8 cellular contexts compared by ENCODE assay signal in the genomic region with DNA sequence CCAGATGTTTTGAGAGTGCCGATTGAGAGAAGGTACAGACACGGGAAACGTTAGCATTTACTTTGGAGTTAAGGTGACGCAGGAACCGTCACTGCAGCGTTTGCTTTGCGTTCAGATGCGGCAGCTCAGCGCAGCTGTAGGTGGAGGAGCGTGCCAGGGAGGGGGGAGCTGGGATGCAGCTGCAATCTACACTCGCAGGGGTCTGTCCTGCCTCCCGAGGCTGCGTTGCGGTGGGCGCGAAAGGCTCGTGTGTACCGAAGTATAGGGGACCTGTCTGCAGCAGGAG. TPM values are rescaled to one million over a fixed set of nuclear protein-coding genes. Genes with fewer than 3 reads are reported as not detected.
DNase-seq lines count a peak whose midpoint lies in the region; ATAC-seq and TF ChIP-seq lines count a peak whose summit lies in the region.

No MANE protein-coding gene starts in this region.

- H3K4me3 Mint-ChIP-seq in activated CD8-positive, alpha-beta memory T cell treated with anti-CD3 and anti-CD28 coated beads, Interleukin-2, amount 10 ng/mL, durations not matched to agents 7 days and 5 days: peak overlapping the region; percentile 96
- peak overlapping the region; percentile 99 for H3K4me3 Mint-ChIP-seq in natural killer cell treated with Interleukin-12 subunit alpha and Interleukin-12 subunit beta and Interleukin-15 and Interleukin-18, amount 100 ng/mL, for 72 hours

- peaks cover 31% of the 10 kb centered on the region for H3K4me1 Mint-ChIP-seq in activated CD8-positive, alpha-beta memory T cell treated with anti-CD3 and anti-CD28 coated beads, Interleukin-2, amount 10 ng/mL, durations not matched to agents 7 days and 5 days
- H3K4me1 Mint-ChIP-seq in natural killer cell treated with Interleukin-12 subunit alpha and Interleukin-12 subunit beta and Interleukin-15 and Interleukin-18, amount 100 ng/mL, for 72 hours (ENCODE audit: low read depth in 2 of 2): peaks cover 30 to 41% of the 10 kb centered on the region in 2 donors

- CTCF ChIA-PET in activated CD8-positive, alpha-beta memory T cell treated with anti-CD3 and anti-CD28 coated beads, Interleukin-2, amount 10 ng/mL, durations not matched to agents 7 days and 5 days (lab: Charles Lee): interaction anchor here (0.7 to 1.5 kb wide), 5 partner anchors 12 to 194 kb away, joined by 3 to 8 read pairs (median 4); partner anchors contain the start of gene LRCH3

- H3K4me1 ChIP-seq in uterus: peaks cover 9 to 10% of the 10 kb centered on the region in 2 donors

- intact Hi-C loops in uterus (cut with DNase I; ENCODE audit: low total_unique reads): no loop called here

- no peak for TF ChIP-seq POLR2A in uterus (IDR thresholded peaks at IDR 0.05)

- H3K9me3 Mint-ChIP-seq in activated CD8-positive, alpha-beta memory T cell treated with anti-CD3 and anti-CD28 coated beads, Interleukin-2, amount 10 ng/mL, durations not matched to agents 7 days and 5 days (ENCODE audit: low read depth): no peaks in the 10 kb centered on the region
- no peaks in the 10 kb centered on the region for H3K9me3 Mint-ChIP-seq in natural killer cell treated with Interleukin-12 subunit alpha and Interleukin-12 subunit beta and Interleukin-15 and Interleukin-18, amount 100 ng/mL, for 72 hours

- no peak for TF ChIP-seq CTCF in uterus (IDR thresholded peaks at IDR 0.05)

- H3K36me3 ChIP-seq in uterus: no peaks in the 10 kb centered on the region

- peak overlapping the region; percentile 87 for H3K27ac ChIP-seq in epithelial cell of prostate
- H3K27ac ChIP-seq in uterus: peak overlapping the region; percentile 95 to 96

- H3K27ac Mint-ChIP-seq in activated CD8-positive, alpha-beta memory T cell treated with anti-CD3 and anti-CD28 coated beads, Interleukin-2, amount 10 ng/mL, durations not matched to agents 7 days and 5 days: peak overlapping the region; percentile 82
- peak overlapping the region; percentile 94 for H3K27ac Mint-ChIP-seq in natural killer cell treated with Interleukin-12 subunit alpha and Interleukin-12 subunit beta and Interleukin-15 and Interleukin-18, amount 100 ng/mL, for 72 hours

- peaks cover 1% of the 10 kb centered on the region for H3K36me3 Mint-ChIP-seq in activated CD8-positive, alpha-beta memory T cell treated with anti-CD3 and anti-CD28 coated beads, Interleukin-2, amount 10 ng/mL, durations not matched to agents 7 days and 5 days
- H3K36me3 Mint-ChIP-seq in natural killer cell treated with Interleukin-12 subunit alpha and Interleukin-12 subunit beta and Interleukin-15 and Interleukin-18, amount 100 ng/mL, for 72 hours: no peaks in the 10 kb centered on the region

- H3K27me3 ChIP-seq in uterus: no peaks in the 10 kb centered on the region

- H3K4me3 ChIP-seq in uterus: peak overlapping the region; percentile 69 to 74

- peak; percentile 79 for DNase-seq in activated CD8-positive, alpha-beta memory T cell treated with anti-CD3 and anti-CD28 coated beads, Interleukin-2, amount 10 ng/mL, durations not matched to agents 7 days and 5 days
- DNase-seq in activated CD8-positive, alpha-beta memory T cell treated with anti-CD3 and anti-CD28 coated beads for 24 hours: no peak
- DNase-seq in NCI-H146 (lab: John Stamatoyannopoulos, UW): peak; percentile 88
- peak; percentile 49 to 57 for DNase-seq in activated CD4-positive, alpha-beta T cell treated with anti-CD3 and anti-CD28 coated beads for 4 hours
- no peak for DNase-seq in epithelial cell of prostate (ENCODE audit: low read depth, low spot score)
- no peak for DNase-seq in natural killer cell treated with Interleukin-12 subunit alpha and Interleukin-12 subunit beta and Interleukin-15 and Interleukin-18, amount 100 ng/mL, for 72 hours (ENCODE audit: low spot score)
- DNase-seq in uterus: no peak

- peak; percentile 53 for ATAC-seq in activated CD8-positive, alpha-beta memory T cell treated with anti-CD3 and anti-CD28 coated beads, Interleukin-2, amount 10 ng/mL, durations not matched to agents 7 days and 5 days
- peak; percentile 27 for ATAC-seq in HG02571 (IDR thresholded peaks at IDR 0.05; ENCODE audit: unreplicated experiment)
- ATAC-seq in natural killer cell treated with Interleukin-12 subunit alpha and Interleukin-12 subunit beta and Interleukin-15 and Interleukin-18, amount 100 ng/mL, for 72 hours: peak; percentile 55 to 58

- no peaks in the 10 kb centered on the region for H3K9me3 ChIP-seq in uterus

- H3K27me3 Mint-ChIP-seq in activated CD8-positive, alpha-beta memory T cell treated with anti-CD3 and anti-CD28 coated beads, Interleukin-2, amount 10 ng/mL, durations not matched to agents 7 days and 5 days: peaks cover 3% of the 10 kb centered on the region
- no peaks in the 10 kb centered on the region for H3K27me3 Mint-ChIP-seq in natural killer cell treated with Interleukin-12 subunit alpha and Interleukin-12 subunit beta and Interleukin-15 and Interleukin-18, amount 100 ng/mL, for 72 hours

RNA-seq across cellular contexts. Expression of gene FYTTD1, which starts 0.4 kb away (rescaled TPM):
- total RNA-seq in activated CD8-positive, alpha-beta memory T cell treated with anti-CD3 and anti-CD28 coated beads, Interleukin-2, amount 10 ng/mL, durations not matched to agents 7 days and 5 days: 10 to 100 TPM; 35.5 to 50.5 TPM
- 10 to 100 TPM; 36.0 to 66.1 TPM for total RNA-seq in natural killer cell treated with Interleukin-12 subunit alpha and Interleukin-12 subunit beta and Interleukin-15 and Interleukin-18, amount 100 ng/mL, for 72 hours
- total RNA-seq in uterus: 100 to 1,000 TPM in 1 of 4 donors, 10 to 100 TPM in 3; 22.5 to 100 (median 45.5) TPM

RNA-seq across cellular contexts. Expression of gene RUBCN, which starts 12.6 kb away (rescaled TPM):
- total RNA-seq in activated CD8-positive, alpha-beta memory T cell treated with anti-CD3 and anti-CD28 coated beads, Interleukin-2, amount 10 ng/mL, durations not matched to agents 7 days and 5 days: 10 to 100 TPM; 55.5 to 58.9 TPM
- total RNA-seq in natural killer cell treated with Interleukin-12 subunit alpha and Interleukin-12 subunit beta and Interleukin-15 and Interleukin-18, amount 100 ng/mL, for 72 hours: 10 to 100 TPM; 42.7 to 59.7 TPM
- total RNA-seq in uterus: 10 to 100 TPM in 3 of 4 donors, 1 to 10 TPM in 1; 8.2 to 36.4 (median 13.9) TPM

RNA-seq across cellular contexts. Expression of gene LRCH3, which starts 41.8 kb away (rescaled TPM):
- 10 to 100 TPM; 62.2 to 62.6 TPM for total RNA-seq in activated CD8-positive, alpha-beta memory T cell treated with anti-CD3 and anti-CD28 coated beads, Interleukin-2, amount 10 ng/mL, durations not matched to agents 7 days and 5 days
- 10 to 100 TPM; 67.3 to 74.7 TPM for total RNA-seq in natural killer cell treated with Interleukin-12 subunit alpha and Interleukin-12 subunit beta and Interleukin-15 and Interleukin-18, amount 100 ng/mL, for 72 hours
- total RNA-seq in uterus: 100 to 1,000 TPM in 2 of 4 donors, 10 to 100 TPM in 2; 73.5 to 108 (median 100) TPM

Comparison
In these comparisons a context has a peak if more than half of its experiments do, and no peak if none do; other contexts are left out.
1. DNase-seq: peak in activated CD8-positive, alpha-beta memory T cell treated with anti-CD3 and anti-CD28 coated beads, Interleukin-2, amount 10 ng/mL, durations not matched to agents 7 days and 5 days (single experiment), NCI-H146 (single experiment) and activated CD4-positive, alpha-beta T cell treated with anti-CD3 and anti-CD28 coated beads for 4 hours (2 of 2); none in activated CD8-positive, alpha-beta memory T cell treated with anti-CD3 and anti-CD28 coated beads for 24 hours (single experiment), epithelial cell of prostate (single experiment), natural killer cell treated with Interleukin-12 subunit alpha and Interleukin-12 subunit beta and Interleukin-15 and Interleukin-18, amount 100 ng/mL, for 72 hours (single experiment) and uterus (0 of 2).
2. Peak in every context shown above with its lines, with median percentiles within 50 percentile points of each other: ATAC-seq.